ENCODE assay signal across 24 cellular contexts in genomic region chr10:6711286-6711817, GRCh38.
A peak's percentile ranks its signal among the peaks of the same experiment; 100 is the strongest.
DNase-seq lines count a peak whose midpoint lies in the region; TF ChIP-seq lines count a peak whose summit lies in the region.
"Had no signal": no experiment of that assay in that cellular context is flagged by ENCODE, and none has a peak within 500 bp of the region (broad histone marks: within the 10 kb centered on the region; RNA-seq: fewer than 3 reads in every experiment).

No MANE protein-coding gene starts in this region.

- H3K4me1 ChIP-seq in SK-N-SH (ENCODE audit: control insufficient read depth in 1 of 2, insufficient read depth in 2 of 2, low read depth in 1 of 2, low read length in 1 of 2), result no peaks in the 10 kb centered on the region; a peak in 1 of 4 replicates

- no peak overlapping the region for H3K4me2 ChIP-seq in SK-N-SH

- TF ChIP-seq EP300 in SK-N-SH (IDR thresholded peaks at IDR 0.05; ENCODE audit: borderline replicate concordance in 1 of 2, low read depth in 1 of 2, low read length in 1 of 2), result no peak

- H3K79me2 ChIP-seq in SK-N-SH (ENCODE audit: insufficient read depth), result no peaks in the 10 kb centered on the region

- H3K4me3 ChIP-seq in SK-N-SH (ENCODE audit: low read depth in 2 of 2, low read length in 1 of 2) (no peak overlapping the region; a peak in 1 of 4 replicates), dorsolateral prefrontal cortex (peak overlapping the region in 41 of 59 donors; percentile 2 to 47 (median 30))
- H3K4me3 ChIP-seq: GM12878 had no signal

- intact Hi-C loops in dorsolateral prefrontal cortex (cut with DNase I), result no loop called here

- no peaks in the 10 kb centered on the region for H4K20me1 ChIP-seq in SK-N-SH (ENCODE audit: insufficient read depth)

- no peaks in the 10 kb centered on the region for H3K36me3 ChIP-seq in SK-N-SH (replicated peaks in 1 of 2; ENCODE audit: control insufficient read depth in 1 of 2, insufficient read depth in 2 of 2, low read length in 1 of 2)

- CTCF ChIA-PET in SK-N-SH (lab: Yijun Ruan, JAX), result no interaction called here

- H3K27me3 ChIP-seq in SK-N-SH (ENCODE audit: insufficient read depth), result no peaks in the 10 kb centered on the region; the same call in 1 of the 2 replicates
- H3K27me3 ChIP-seq in dorsolateral prefrontal cortex, result peaks cover 0 to 9% (median 0%) of the 10 kb centered on the region in 45 donors

- H3K27ac ChIP-seq in SK-N-SH (ENCODE audit: low read depth in 2 of 2, low read length in 1 of 2) (no peak overlapping the region), dorsolateral prefrontal cortex (peak overlapping the region in 19 of 59 donors; percentile 1 to 63 (median 46))
- H3K27ac ChIP-seq: 22Rv1 had no signal

- DNase-seq in NCI-H1417 (lab: John Stamatoyannopoulos, UW), result peak in 2 of 3 experiments; percentile 25 to 70
- DNase-seq in NCI-H1417 treated with DMSO at 0.1 percent for 48 hours (lab: John Stamatoyannopoulos, UW), result no peak
- DNase-seq in SK-N-SH, result peak; percentile 46
- no peak for DNase-seq in dorsolateral prefrontal cortex
- peak; percentile 69 for DNase-seq in superior temporal gyrus (ENCODE audit: extremely low spot score)
- DNase-seq in NCI-H510A treated with DMSO at 0.1 percent for 48 hours (lab: John Stamatoyannopoulos, UW), result no peak
- DNase-seq in GM19240 (ENCODE audit: insufficient read length, low spot score), result no peak
- no peak for DNase-seq in NCI-H446 treated with DMSO at 0.1 percent for 48 hours (lab: John Stamatoyannopoulos, UW)
- DNase-seq: AML-193; C1 segment of cervical spinal cord; CD8-positive, alpha-beta T cell; DND-41; H9; HFFc6; IMR-90; Karpas-422; NCI-H1436; NCI-H187 treated with DMSO at 0.1 percent for 48 hours; NCI-H226; NCI-H526; NK-92 treated with Interleukin-12 subunit alpha and Interleukin-12 subunit beta, amount 100 ng/mL, for 24 hours; SIG-M5 had no signal

- POLR2A ChIA-PET in SK-N-SH (lab: Yijun Ruan, JAX), result interaction anchor here (0.6 kb wide), 1 partner anchor 19 kb away, joined by 3 read pairs; no protein-coding TSS in a partner anchor

- TF ChIP-seq RAD21 in SK-N-SH (IDR thresholded peaks at IDR 0.05; ENCODE audit: low read length), result no peak

- H3K9me3 ChIP-seq in SK-N-SH, result no peaks in the 10 kb centered on the region; the same call in 1 of the 2 replicates

- TF ChIP-seq CTCF in SK-N-SH (IDR thresholded peaks at IDR 0.05) (no peak), dorsolateral prefrontal cortex (IDR thresholded peaks at IDR 0.05 in 54 of 56, conservative IDR thresholded peaks at IDR 0.05 in 2 of 56; ENCODE audit: low read depth in 1 of 56, partially characterized antibody in 56 of 56) (no peak)

- H3F3A ChIP-seq in SK-N-SH (replicated peaks; ENCODE audit: insufficient read depth), result no peaks in the 10 kb centered on the region

- H2AFZ ChIP-seq in SK-N-SH (ENCODE audit: low read depth), result no peak overlapping the region

- 16% methylated on average over 8 of the region's 8 CpGs for WGBS in SK-N-SH (ENCODE audit: low lambda C conversion rate)

- H3K9ac ChIP-seq in SK-N-SH, result no peak overlapping the region

- H3K9me2 ChIP-seq in SK-N-SH, result no peaks in the 10 kb centered on the region

TF ChIP-seq in SK-N-SH, 30 proteins besides CTCF, POLR2A, EP300 and RAD21:
- TF ChIP-seq, protein P1, sequence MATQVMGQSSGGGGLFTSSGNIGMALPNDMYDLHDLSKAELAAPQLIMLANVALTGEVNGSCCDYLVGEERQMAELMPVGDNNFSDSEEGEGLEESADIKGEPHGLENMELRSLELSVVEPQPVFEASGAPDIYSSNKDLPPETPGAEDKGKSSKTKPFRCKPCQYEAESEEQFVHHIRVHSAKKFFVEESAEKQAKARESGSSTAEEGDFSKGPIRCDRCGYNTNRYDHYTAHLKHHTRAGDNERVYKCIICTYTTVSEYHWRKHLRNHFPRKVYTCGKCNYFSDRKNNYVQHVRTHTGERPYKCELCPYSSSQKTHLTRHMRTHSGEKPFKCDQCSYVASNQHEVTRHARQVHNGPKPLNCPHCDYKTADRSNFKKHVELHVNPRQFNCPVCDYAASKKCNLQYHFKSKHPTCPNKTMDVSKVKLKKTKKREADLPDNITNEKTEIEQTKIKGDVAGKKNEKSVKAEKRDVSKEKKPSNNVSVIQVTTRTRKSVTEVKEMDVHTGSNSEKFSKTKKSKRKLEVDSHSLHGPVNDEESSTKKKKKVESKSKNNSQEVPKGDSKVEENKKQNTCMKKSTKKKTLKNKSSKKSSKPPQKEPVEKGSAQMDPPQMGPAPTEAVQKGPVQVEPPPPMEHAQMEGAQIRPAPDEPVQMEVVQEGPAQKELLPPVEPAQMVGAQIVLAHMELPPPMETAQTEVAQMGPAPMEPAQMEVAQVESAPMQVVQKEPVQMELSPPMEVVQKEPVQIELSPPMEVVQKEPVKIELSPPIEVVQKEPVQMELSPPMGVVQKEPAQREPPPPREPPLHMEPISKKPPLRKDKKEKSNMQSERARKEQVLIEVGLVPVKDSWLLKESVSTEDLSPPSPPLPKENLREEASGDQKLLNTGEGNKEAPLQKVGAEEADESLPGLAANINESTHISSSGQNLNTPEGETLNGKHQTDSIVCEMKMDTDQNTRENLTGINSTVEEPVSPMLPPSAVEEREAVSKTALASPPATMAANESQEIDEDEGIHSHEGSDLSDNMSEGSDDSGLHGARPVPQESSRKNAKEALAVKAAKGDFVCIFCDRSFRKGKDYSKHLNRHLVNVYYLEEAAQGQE (IDR thresholded peaks at IDR 0.05; ENCODE audit: low read depth, low read length), result no peak
- TF ChIP-seq CHD2 (IDR thresholded peaks at IDR 0.05; ENCODE audit: low read length, partially characterized antibody) (peak; percentile 17), GATA2 (CRISPR knock-in tag; IDR thresholded peaks at IDR 0.05) (peak; percentile 78), RCOR1 (IDR thresholded peaks at IDR 0.05; ENCODE audit: low read length) (0 out of 2 replicates have a peak, but pooled peaks have one; percentile 12)

Comparison
In these comparisons a context has a peak if more than half of its experiments do, and no peak if none do; other contexts are left out.
1. DNase-seq: peak in NCI-H1417 (2 of 3), SK-N-SH (single experiment) and superior temporal gyrus (single experiment); none in NCI-H1417 treated with DMSO at 0.1 percent for 48 hours (single experiment), dorsolateral prefrontal cortex (0 of 10), NCI-H510A treated with DMSO at 0.1 percent for 48 hours (single experiment), GM19240 (single experiment) and NCI-H446 treated with DMSO at 0.1 percent for 48 hours (single experiment).
2. H3K4me3 ChIP-seq: peak in dorsolateral prefrontal cortex (41 of 59); none in SK-N-SH (0 of 2).